In genomic region chr5:136043968-136044610, GRCh38 we compare ENCODE assay signal across 31 cellular contexts. TPM values are rescaled to one million over a fixed set of nuclear protein-coding genes. Genes with fewer than 3 reads are reported as not detected.
DNase-seq lines count a peak whose midpoint lies in the region; ATAC-seq and TF ChIP-seq lines count a peak whose summit lies in the region.
"Had no signal": no experiment of that assay in that cellular context is flagged by ENCODE, and none has a peak within 500 bp of the region (broad histone marks: within the 10 kb centered on the region; RNA-seq: fewer than 3 reads in every experiment).

No MANE protein-coding gene starts in this region.

- peak; percentile 3 for ATAC-seq in Right ventricle myocardium superior (ENCODE audit: poor library complexity)
- no peak for ATAC-seq in Right ventricle myocardium inferior
- no peak for ATAC-seq in RWPE2 (ENCODE audit: low read depth)
- ATAC-seq in upper lobe of right lung: no peak
- ATAC-seq in effector memory CD8-positive, alpha-beta T cell (replicated peaks): no peak
- ATAC-seq in activated CD4-positive, alpha-beta T cell treated with anti-CD3 and anti-CD28 coated beads for 36 hours: no peak
- ATAC-seq in HG03442 (IDR thresholded peaks at IDR 0.05; ENCODE audit: unreplicated experiment): no peak

- no peaks in the 10 kb centered on the region for H3K27me3 Mint-ChIP-seq in neural crest cell (ENCODE audit: low read depth)
- H3K27me3 Mint-ChIP-seq in effector memory CD8-positive, alpha-beta T cell: no peaks in the 10 kb centered on the region
- no peaks in the 10 kb centered on the region for H3K27me3 Mint-ChIP-seq in activated CD4-positive, alpha-beta T cell treated with anti-CD3 and anti-CD28 coated beads for 36 hours

- no peak for DNase-seq in Right ventricle myocardium superior
- no peak for DNase-seq in Right ventricle myocardium inferior (ENCODE audit: missing footprints)
- DNase-seq in RWPE2 (ENCODE audit: low spot score): peak; percentile 45
- no peak for DNase-seq in neural crest cell (ENCODE audit: low read depth, low spot score)
- peak; percentile 40 for DNase-seq in upper lobe of right lung
- DNase-seq in effector memory CD8-positive, alpha-beta T cell: no peak
- DNase-seq in activated CD4-positive, alpha-beta T cell treated with anti-CD3 and anti-CD28 coated beads for 36 hours: no peak
- DNase-seq: activated CD4-positive, alpha-beta T cell treated with anti-CD3 and anti-CD28 coated beads, Interleukin-2, amount 50 U/mL, for 48 hours; activated CD8-positive, alpha-beta memory T cell treated with anti-CD3 and anti-CD28 coated beads, Interleukin-2, amount 50 U/mL, for 4 hours; activated naive CD4-positive, alpha-beta T cell treated with anti-CD3 and anti-CD28 coated beads, Interleukin-2, amount 50 U/mL, for 16 hours; BE2C; DMS 273 treated with DMSO at 0.1 percent for 48 hours; effector CD4-positive, alpha-beta T cell; H7; KBM-7; naive B cell; NCI-H1105; NCI-H187; NCI-H446 treated with DMSO at 0.1 percent for 48 hours; NCI-H774; occipital lobe; stimulated activated CD4-positive, alpha-beta T cell treated with anti-CD3 and anti-CD28 coated beads, Interleukin-1b, Interleukin-23, amount 100 ng/mL, for 48 hours; testis had no signal

- H3K27ac ChIP-seq in RWPE2 (ENCODE audit: poor library complexity, severe bottlenecking): peak overlapping the region; percentile 95
- H3K27ac ChIP-seq in upper lobe of right lung: no peak overlapping the region
- H3K27ac ChIP-seq: breast epithelium, SK-N-MC, skin epidermis, testis, vagina had no signal

- H3K9me3 ChIP-seq in RWPE2 (ENCODE audit: severe bottlenecking) (no peaks in the 10 kb centered on the region), upper lobe of right lung (no peaks in the 10 kb centered on the region)
- H3K9me3 ChIP-seq: BE2C, breast epithelium, testis, vagina had no signal

- peaks cover 10% of the 10 kb centered on the region for H3K4me1 Mint-ChIP-seq in neural crest cell
- peaks cover 10 to 27% of the 10 kb centered on the region in 2 donors for H3K4me1 Mint-ChIP-seq in effector memory CD8-positive, alpha-beta T cell (ENCODE audit: low read depth in 2 of 2)
- H3K4me1 Mint-ChIP-seq in activated CD4-positive, alpha-beta T cell treated with anti-CD3 and anti-CD28 coated beads for 36 hours: peaks cover 11% of the 10 kb centered on the region
- H3K4me1 Mint-ChIP-seq: naive B cell had no signal

- intact Hi-C loops in Right ventricle myocardium superior (cut with DNase I) (no loop called here), Right ventricle myocardium inferior (cut with DNase I) (no loop called here), upper lobe of right lung (cut with DNase I) (no loop called here)
- intact Hi-C loops in activated CD4-positive, alpha-beta T cell treated with anti-CD3 and anti-CD28 coated beads for 36 hours (cut with DNase I, micrococcal nuclease): no loop called here

- no peaks in the 10 kb centered on the region for H3K36me3 Mint-ChIP-seq in neural crest cell (ENCODE audit: low read depth)
- H3K36me3 Mint-ChIP-seq in effector memory CD8-positive, alpha-beta T cell (ENCODE audit: insufficient read depth): peaks cover 3% of the 10 kb centered on the region
- no peaks in the 10 kb centered on the region for H3K36me3 Mint-ChIP-seq in activated CD4-positive, alpha-beta T cell treated with anti-CD3 and anti-CD28 coated beads for 36 hours (ENCODE audit: low read depth)
- H3K36me3 Mint-ChIP-seq: naive B cell had no signal

- H3K27me3 ChIP-seq in RWPE2 (ENCODE audit: insufficient read depth, poor library complexity, severe bottlenecking) (no peaks in the 10 kb centered on the region), upper lobe of right lung (no peaks in the 10 kb centered on the region)
- H3K27me3 ChIP-seq: BE2C, breast epithelium, testis, vagina had no signal

- H3K9me3 Mint-ChIP-seq in neural crest cell: no peaks in the 10 kb centered on the region
- no peaks in the 10 kb centered on the region for H3K9me3 Mint-ChIP-seq in effector memory CD8-positive, alpha-beta T cell
- no peaks in the 10 kb centered on the region for H3K9me3 Mint-ChIP-seq in activated CD4-positive, alpha-beta T cell treated with anti-CD3 and anti-CD28 coated beads for 36 hours (ENCODE audit: low read depth)
- H3K9me3 Mint-ChIP-seq: mesothelial cell of epicardium; stimulated activated naive CD8-positive, alpha-beta T cell treated with anti-CD3 and anti-CD28 coated beads, Interleukin-15, Interleukin-2, amounts not matched to agents 100 ng/mL and 50 ng/mL, for 24 hours; T-helper 1 cell treated with Interleukin-12 subunit alpha and Interleukin-12 subunit beta and Interleukin-4 antibody, amounts not matched to agents 30 μg/mL and 1 μg/mL, for 36 hours had no signal

- H3K27ac Mint-ChIP-seq in neural crest cell (ENCODE audit: unreplicated experiment): peak overlapping the region; percentile 67
- H3K27ac Mint-ChIP-seq in effector memory CD8-positive, alpha-beta T cell: peak overlapping the region in 1 of 2 donors; percentile 52
- H3K27ac Mint-ChIP-seq in activated CD4-positive, alpha-beta T cell treated with anti-CD3 and anti-CD28 coated beads for 36 hours: no peak overlapping the region
- H3K27ac Mint-ChIP-seq: naive B cell; stimulated activated naive CD8-positive, alpha-beta T cell treated with anti-CD3 and anti-CD28 coated beads, Interleukin-15, Interleukin-2, amounts not matched to agents 100 ng/mL and 50 ng/mL, for 24 hours; T-helper 1 cell treated with Interleukin-12 subunit alpha and Interleukin-12 subunit beta and Interleukin-4 antibody, amounts not matched to agents 30 μg/mL and 1 μg/mL, for 36 hours had no signal

- H3K4me3 Mint-ChIP-seq in neural crest cell: no peak overlapping the region
- H3K4me3 Mint-ChIP-seq in effector memory CD8-positive, alpha-beta T cell: no peak overlapping the region
- no peak overlapping the region for H3K4me3 Mint-ChIP-seq in activated CD4-positive, alpha-beta T cell treated with anti-CD3 and anti-CD28 coated beads for 36 hours
- H3K4me3 Mint-ChIP-seq: mesothelial cell of epicardium; naive B cell; stimulated activated naive CD8-positive, alpha-beta T cell treated with anti-CD3 and anti-CD28 coated beads, Interleukin-15, Interleukin-2, amounts not matched to agents 100 ng/mL and 50 ng/mL, for 24 hours; T-helper 1 cell treated with Interleukin-12 subunit alpha and Interleukin-12 subunit beta and Interleukin-4 antibody, amounts not matched to agents 30 μg/mL and 1 μg/mL, for 36 hours had no signal

- H3K4me1 ChIP-seq in RWPE2 (ENCODE audit: insufficient read depth, poor library complexity, severe bottlenecking) (peaks cover 5% of the 10 kb centered on the region), upper lobe of right lung (no peaks in the 10 kb centered on the region)
- H3K4me1 ChIP-seq: BE2C, breast epithelium, testis, vagina had no signal

- H3K4me3 ChIP-seq in RWPE2 (ENCODE audit: severe bottlenecking): no peak overlapping the region
- H3K4me3 ChIP-seq in upper lobe of right lung: no peak overlapping the region
- H3K4me3 ChIP-seq: breast epithelium, SK-N-MC, skin epidermis, testis, vagina had no signal

- peaks cover 100% of the 10 kb centered on the region for H3K36me3 ChIP-seq in RWPE2 (ENCODE audit: low read depth)
- H3K36me3 ChIP-seq in upper lobe of right lung: peaks cover 3% of the 10 kb centered on the region
- H3K36me3 ChIP-seq: BE2C, breast epithelium, vagina had no signal

- POLR2A ChIA-PET in activated CD4-positive, alpha-beta T cell treated with anti-CD3 and anti-CD28 coated beads for 36 hours (lab: Charles Lee): no interaction called here

- TF ChIP-seq CTCF in RWPE2 (IDR thresholded peaks at IDR 0.05; ENCODE audit: poor library complexity, severe bottlenecking) (no peak), neural crest cell (conservative IDR thresholded peaks at IDR 0.05) (no peak), upper lobe of right lung (IDR thresholded peaks at IDR 0.05) (no peak)

- CTCF ChIA-PET in activated CD4-positive, alpha-beta T cell treated with anti-CD3 and anti-CD28 coated beads for 36 hours (lab: Charles Lee): interaction anchor here (1.0 kb wide), 1 partner anchor 38 kb away, joined by 4 read pairs; no protein-coding TSS in a partner anchor

RNA-seq across cellular contexts. Expression of gene TGFBI, which starts 15.3 kb away (rescaled TPM):
- total RNA-seq in Right ventricle myocardium superior (49.9 TPM), Right ventricle myocardium inferior (66.5 TPM), neural crest cell (3.9 and 4.6 TPM in 2 replicates), upper lobe of right lung (96.7 TPM)
- total RNA-seq in activated CD4-positive, alpha-beta T cell treated with anti-CD3 and anti-CD28 coated beads for 36 hours: not detected

Comparison
In these comparisons a context has a peak if more than half of its experiments do, and no peak if none do; other contexts are left out.
1. DNase-seq: peak in RWPE2 (single experiment) and upper lobe of right lung (single experiment); none in Right ventricle myocardium superior (single experiment), Right ventricle myocardium inferior (single experiment), neural crest cell (single experiment), effector memory CD8-positive, alpha-beta T cell (0 of 3) and activated CD4-positive, alpha-beta T cell treated with anti-CD3 and anti-CD28 coated beads for 36 hours (single experiment).